Comparison of ENCODE assay signal across 9 cellular contexts in genomic region chr1:84110629-84111028, GRCh38.
"Had no signal": no experiment of that assay in that cellular context is flagged by ENCODE, and none has a peak within 500 bp of the region (broad histone marks: within the 10 kb centered on the region; RNA-seq: fewer than 3 reads in every experiment).

No MANE protein-coding gene starts in this region.

- H3K4me2 ChIP-seq: GM23338 had no signal

- ATAC-seq: GM23338 had no signal

- FAIRE-seq: H1, H54, HTR-8/SVneo had no signal

- H3K27ac ChIP-seq: HL-60 had no signal

- H2AFZ ChIP-seq: GM23338 had no signal

- H3K4me3 ChIP-seq: GM23338 had no signal

- DNase-seq: H9, HCEC 1CT, IMR-90, KBM-7 had no signal
